ENCODE assay signal across 30 cellular contexts in the genomic region with DNA sequence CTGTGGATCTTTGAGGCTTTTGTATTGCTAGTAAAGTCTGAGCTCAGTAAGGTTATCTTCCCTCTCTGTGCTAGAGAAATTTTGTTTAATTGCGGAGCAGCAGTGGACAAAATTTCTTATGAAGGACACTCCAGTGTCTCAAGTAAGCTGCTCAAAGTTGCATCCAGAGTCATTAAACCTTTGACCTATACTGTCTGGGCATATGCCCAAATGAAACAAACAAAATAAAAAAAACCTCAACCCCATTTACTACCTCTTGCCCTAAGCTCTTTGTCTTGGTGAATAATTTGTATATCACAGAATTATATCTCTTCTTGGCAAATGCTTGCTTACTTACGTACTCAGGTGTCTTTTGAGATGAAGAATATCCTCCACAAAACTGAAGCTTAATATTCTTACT.
"Had no signal": no experiment of that assay in that cellular context is flagged by ENCODE, and none has a peak within 500 bp of the region (broad histone marks: within the 10 kb centered on the region; RNA-seq: fewer than 3 reads in every experiment).

No MANE protein-coding gene starts in this region.

- ATAC-seq: heart left ventricle; left colon; lower lobe of right lung; natural killer cell; stimulated activated naive B cell treated with anti-CD40 and anti-IgM and Interleukin-4, amounts not matched to agents 10 μg/mL and 1 μg/mL and 100 μg/mL, for 72 hours; upper lobe of right lung had no signal

- H3K36me3 ChIP-seq: adrenal gland, brain microvascular endothelial cell, heart left ventricle, lower lobe of right lung, neural progenitor cell, right atrium auricular region, stomach, suprapubic skin, tibial artery, upper lobe of right lung had no signal

- H3K27me3 ChIP-seq: adrenal gland, brain microvascular endothelial cell, heart left ventricle, neural progenitor cell, right atrium auricular region, stomach, suprapubic skin, tibial artery, upper lobe of right lung had no signal

- H3K27ac ChIP-seq: adrenal gland, brain microvascular endothelial cell, heart left ventricle, lower lobe of right lung, neural progenitor cell, right atrium auricular region, stomach, suprapubic skin, tibial artery, upper lobe of right lung had no signal

- DNase-seq: activated CD4-positive, alpha-beta memory T cell treated with anti-CD3 and anti-CD28 coated beads for 36 hours; activated CD4-positive, alpha-beta T cell treated with anti-CD3 and anti-CD28 coated beads, Interleukin-2, amount 10 ng/mL, durations not matched to agents 24 days and 14 days; activated CD4-positive, CD25-positive, alpha-beta regulatory T cell treated with anti-CD3 and anti-CD28 coated beads, Interleukin-2, amount 50 U/mL, for 72 hours; activated CD8-positive, alpha-beta memory T cell treated with anti-CD3 and anti-CD28 coated beads, Interleukin-2, amount 50 U/mL, for 4 hours; activated effector memory CD4-positive, alpha-beta T cell treated with anti-CD3 and anti-CD28 coated beads, Interleukin-2, amount 50 U/mL, for 16 hours; activated naive CD4-positive, alpha-beta T cell treated with anti-CD3 and anti-CD28 coated beads for 36 hours; activated naive CD8-positive, alpha-beta T cell treated with anti-CD3 and anti-CD28 coated beads for 36 hours; activated T-cell treated with anti-CD3 and anti-CD28 coated beads, Interleukin-2, amount 50 U/mL, for 1 hour; adrenal gland; aorta; brain microvascular endothelial cell; caudate nucleus; heart left ventricle; hypothalamus; immature natural killer cell; kidney; left colon; lower lobe of right lung; mesendoderm; natural killer cell; occipital lobe; stimulated activated CD4-positive, alpha-beta T cell treated with anti-CD3 and anti-CD28 coated beads, Interleukin-15, amount 100 ng/mL, for 24 hours; stimulated activated CD4-positive, alpha-beta T cell treated with anti-CD3 and anti-CD28 coated beads, Interleukin-2, amount 100 ng/mL, for 24 hours; stimulated activated naive B cell treated with anti-CD40 and anti-IgM and Interleukin-4, amounts not matched to agents 10 μg/mL and 1 μg/mL and 100 μg/mL, for 72 hours; stomach; tibial artery; upper lobe of right lung had no signal

- H3K9me3 ChIP-seq: adrenal gland, lower lobe of right lung, suprapubic skin, tibial artery, upper lobe of right lung had no signal

- H3K4me1 ChIP-seq: adrenal gland, heart left ventricle, lower lobe of right lung, neural progenitor cell, right atrium auricular region, stomach, suprapubic skin, tibial artery, upper lobe of right lung had no signal

- H3K4me3 ChIP-seq: adrenal gland, heart left ventricle, lower lobe of right lung, neural progenitor cell, right atrium auricular region, stomach, suprapubic skin, tibial artery, upper lobe of right lung had no signal
